Comparison of ENCODE assay signal across 1 cellular context in the genomic region with DNA sequence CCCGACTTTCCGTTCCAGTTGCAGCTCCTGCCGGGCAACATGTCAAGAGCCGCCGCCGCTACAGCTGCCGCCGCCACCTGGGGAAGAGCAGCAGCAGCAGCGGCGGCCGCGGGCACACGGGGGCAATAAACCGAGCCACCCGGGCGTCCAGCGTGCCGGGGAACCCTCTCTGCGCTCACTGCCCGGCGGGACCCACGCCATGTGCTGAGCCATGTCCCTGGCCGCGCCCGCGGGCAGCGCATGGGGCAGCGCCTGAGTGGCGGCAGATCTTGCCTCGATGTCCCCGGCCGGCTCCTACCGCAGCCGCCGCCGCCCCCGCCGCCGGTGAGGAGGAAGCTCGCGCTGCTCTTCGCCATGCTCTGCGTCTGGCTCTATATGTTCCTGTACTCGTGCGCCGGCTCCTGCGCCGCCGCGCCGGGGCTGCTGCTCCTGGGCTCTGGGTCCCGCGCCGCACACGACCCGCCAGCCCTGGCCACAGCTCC.
TF ChIP-seq lines count a peak whose summit lies in the region.

No MANE protein-coding gene starts in this region.

TF ChIP-seq in neural cell, 6 proteins besides CTCF, POLR2A, EP300 and RAD21 (continued from another document):
- TF ChIP-seq EZH2 (IDR thresholded peaks at IDR 0.05; ENCODE audit: borderline replicate concordance, insufficient read depth, low read length, poor library complexity, severe bottlenecking) (no peak), MXI1 (conservative IDR thresholded peaks at IDR 0.05; ENCODE audit: poor library complexity, severe bottlenecking) (peak; percentile 60), POLR2AphosphoS5 (IDR thresholded peaks at IDR 0.05) (no peak), SMC3 (conservative IDR thresholded peaks at IDR 0.05; ENCODE audit: poor library complexity) (peak; percentile 56)
